1 cellular context compared by ENCODE assay signal in genomic region chr3:129393760-129394564, GRCh38.
TF ChIP-seq lines count a peak whose summit lies in the region.

No MANE protein-coding gene starts in this region.

TF ChIP-seq in liver, 16 proteins besides CTCF, POLR2A, EP300 and RAD21:
- TF ChIP-seq HNF4A (conservative IDR thresholded peaks at IDR 0.05), result peak; percentile 34 to 42
TF ChIP-seq in liver: peak in this region for 1; not testable (repeated sequence) for 15.
